In genomic region chr1:21262282-21263051, GRCh38 we compare ENCODE assay signal across 8 cellular contexts. TPM values are rescaled to one million over a fixed set of nuclear protein-coding genes. Genes with fewer than 3 reads are reported as not detected.
DNase-seq lines count a peak whose midpoint lies in the region; ATAC-seq and TF ChIP-seq lines count a peak whose summit lies in the region.

No MANE protein-coding gene starts in this region.

- no peaks in the 10 kb centered on the region for H3K9me3 Mint-ChIP-seq in neural crest cell

- H3K36me3 Mint-ChIP-seq in neural crest cell (ENCODE audit: low read depth): peaks cover 4% of the 10 kb centered on the region

- H3K27me3 Mint-ChIP-seq in neural crest cell (ENCODE audit: low read depth): no peaks in the 10 kb centered on the region

- peak overlapping the region; percentile 100 for H3K27ac Mint-ChIP-seq in neural crest cell (ENCODE audit: unreplicated experiment)

- TF ChIP-seq CTCF in neural crest cell (conservative IDR thresholded peaks at IDR 0.05): no peak

- ATAC-seq in HG02885 (IDR thresholded peaks at IDR 0.05; ENCODE audit: poor library complexity, unreplicated experiment): no peak

- DNase-seq in H4 (ENCODE audit: low spot score) (peak; percentile 95), T1000 (lab: John Stamatoyannopoulos, UW) (peak; percentile 66), fibroblast of gingiva (ENCODE audit: low read depth) (peak; percentile 97), neural crest cell (ENCODE audit: low read depth, low spot score) (peak; percentile 44), SHP77 (lab: John Stamatoyannopoulos, UW) (no peak), T-helper 9 cell (no peak)
- no peak for DNase-seq in stimulated activated CD4-positive, alpha-beta T cell treated with anti-CD3 and anti-CD28 coated beads, Interleukin-4, amount 100 ng/mL, for 24 hours

- peaks cover 44% of the 10 kb centered on the region for H3K4me1 Mint-ChIP-seq in neural crest cell

- peak overlapping the region; percentile 67 for H3K4me3 Mint-ChIP-seq in neural crest cell

RNA-seq across cellular contexts. Expression of gene ECE1, which starts 27.8 kb away (rescaled TPM):
- 55.2 and 64.7 TPM in 2 replicates for total RNA-seq in H4 (2014; rRNA removed; shearing (Covaris generic))
- 38.3 and 40.3 TPM in 2 replicates for total RNA-seq in neural crest cell

Comparison
In these comparisons a context has a peak if more than half of its experiments do, and no peak if none do; other contexts are left out.
1. DNase-seq: peak in H4 (single experiment), T1000 (single experiment), fibroblast of gingiva (single experiment) and neural crest cell (single experiment); none in SHP77 (0 of 2), stimulated activated CD4-positive, alpha-beta T cell treated with anti-CD3 and anti-CD28 coated beads, Interleukin-4, amount 100 ng/mL, for 24 hours (single experiment) and T-helper 9 cell (single experiment).